ENCODE assay signal across 8 cellular contexts in the genomic region with DNA sequence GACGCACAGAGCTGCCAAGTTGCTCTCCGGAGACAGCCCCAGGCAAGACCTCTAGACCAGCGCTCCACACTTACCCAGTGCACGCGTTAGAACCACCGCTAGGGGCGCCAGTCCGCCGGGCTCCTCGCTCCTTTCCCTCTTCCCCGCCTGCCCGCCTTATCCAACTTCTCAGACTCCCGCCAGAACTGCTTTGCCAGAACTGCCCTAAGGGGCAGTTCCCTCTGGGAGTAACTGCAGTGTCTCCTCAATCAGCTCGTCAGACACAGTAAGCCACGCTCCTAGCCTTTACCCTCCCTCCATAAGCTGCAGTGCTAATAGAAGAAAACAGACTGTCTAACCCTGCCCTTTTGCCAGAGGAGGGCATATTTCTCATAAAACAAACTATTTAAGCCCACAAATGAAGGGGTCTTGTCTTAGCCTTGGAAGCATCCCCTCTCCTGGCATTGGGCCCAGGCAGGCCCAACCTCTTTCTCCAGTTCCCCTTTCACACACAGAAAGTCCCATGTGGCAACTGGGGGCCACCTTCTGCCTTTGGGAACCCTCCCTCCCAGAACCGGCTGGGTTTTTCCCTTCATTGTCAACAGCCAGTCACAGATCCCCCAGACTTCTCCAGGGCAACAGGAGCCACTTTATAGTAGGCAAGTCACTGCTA. TPM values are rescaled to one million over a fixed set of nuclear protein-coding genes. Genes with fewer than 3 reads are reported as not detected.
DNase-seq lines count a peak whose midpoint lies in the region; TF ChIP-seq lines count a peak whose summit lies in the region.

No MANE protein-coding gene starts in this region.

- peaks cover 57% of the 10 kb centered on the region for H3K4me1 ChIP-seq in neural progenitor cell
- peaks cover 80 to 91% (median 90%) of the 10 kb centered on the region in 4 donors for H3K4me1 ChIP-seq in stomach

- no peaks in the 10 kb centered on the region for H3K9me3 Mint-ChIP-seq in neural progenitor cell

- peak overlapping the region; percentile 70 for H3K4me2 ChIP-seq in neural progenitor cell

- H3K27ac Mint-ChIP-seq in neural progenitor cell = no peak overlapping the region

- peak overlapping the region; percentile 49 for H3K4me3 Mint-ChIP-seq in neural progenitor cell

- no peak for TF ChIP-seq POLR2A in stomach (IDR thresholded peaks at IDR 0.05)

- no peaks in the 10 kb centered on the region for H3K27me3 ChIP-seq in MG63
- H3K27me3 ChIP-seq in neural progenitor cell = peaks cover 41% of the 10 kb centered on the region
- H3K27me3 ChIP-seq in stomach = no peaks in the 10 kb centered on the region

- peaks cover 44% of the 10 kb centered on the region for H3F3A ChIP-seq in neural progenitor cell (ENCODE audit: low read depth)

- H3K9ac ChIP-seq in neural progenitor cell = no peak overlapping the region

- no peak overlapping the region for H2AFZ ChIP-seq in neural progenitor cell (replicated peaks)

- H3K4me1 Mint-ChIP-seq in neural progenitor cell = peaks cover 75% of the 10 kb centered on the region

- peaks cover 36% of the 10 kb centered on the region for H3K36me3 Mint-ChIP-seq in neural progenitor cell

- no peaks in the 10 kb centered on the region for H3K9me3 ChIP-seq in MG63
- no peaks in the 10 kb centered on the region for H3K9me3 ChIP-seq in neural progenitor cell (ENCODE audit: low read depth)
- no peaks in the 10 kb centered on the region for H3K9me3 ChIP-seq in stomach

- DNase-seq in AG08395 (ENCODE audit: low spot score) (peak; percentile 73), GM19238 (ENCODE audit: insufficient read length, low spot score) (peak; percentile 83), MG63 (peak; percentile 91), SHP77 (lab: John Stamatoyannopoulos, UW) (peak; percentile 74 to 78), foreskin fibroblast (peak; percentile 72 to 91), neural progenitor cell (ENCODE audit: low spot score) (peak; percentile 94), stomach (peak; percentile 91)
- DNase-seq in activated effector memory CD4-positive, alpha-beta T cell treated with anti-CD3 and anti-CD28 coated beads, Interleukin-2, amount 50 U/mL, for 16 hours = peak; percentile 94

- WGBS in stomach, 5 donors = 1 to 4% (median 3%) methylated on average over 15 to 16 of the region's 16 CpGs

- H4K20me1 ChIP-seq in neural progenitor cell (ENCODE audit: low read depth) = peaks cover 55% of the 10 kb centered on the region

- no peaks in the 10 kb centered on the region for H3K79me2 ChIP-seq in neural progenitor cell (ENCODE audit: low read depth)

- no peak for TF ChIP-seq EP300 in stomach (IDR thresholded peaks at IDR 0.05)

- H3K27ac ChIP-seq in neural progenitor cell (no peak overlapping the region), stomach (peak overlapping the region; percentile 79 to 94 (median 90))

- TF ChIP-seq CTCF in foreskin fibroblast (IDR thresholded peaks at IDR 0.05; ENCODE audit: low read depth, low read length) (peak; percentile 96), neural progenitor cell (IDR thresholded peaks at IDR 0.05) (peak; percentile 86), stomach (IDR thresholded peaks at IDR 0.05) (peak in 5 of 7 experiments; percentile 47 to 97 (median 93))

- intact Hi-C loops in stomach (cut with DNase I; ENCODE audit: low total_unique reads) = no loop called here

- peaks cover 16% of the 10 kb centered on the region for H3K27me3 Mint-ChIP-seq in neural progenitor cell (ENCODE audit: insufficient read depth, low read depth)

- no peaks in the 10 kb centered on the region for H3K36me3 ChIP-seq in MG63
- H3K36me3 ChIP-seq in neural progenitor cell = no peaks in the 10 kb centered on the region
- H3K36me3 ChIP-seq in stomach = no peaks in the 10 kb centered on the region

- H3K4me3 ChIP-seq in MG63 (no peak overlapping the region), foreskin fibroblast (ENCODE audit: low read depth in 1 of 2, low read length in 2 of 2) (peak overlapping the region in 1 of 2 donors; percentile 11), neural progenitor cell (no peak overlapping the region), stomach (peak overlapping the region in 3 of 4 donors; percentile 10 to 20 (median 14))

RNA-seq across cellular contexts. Expression of a gene that starts 3.7 kb away (rescaled TPM):
- total RNA-seq in MG63 (2014; rRNA removed; shearing (Covaris generic); ENCODE audit: low replicate concordance) = 0.20 TPM in 1 of 2 replicates, not detected in the other
- 8.0 and 12.1 TPM in 2 replicates for total RNA-seq in neural progenitor cell (ENCODE audit: low replicate concordance)
- total RNA-seq in stomach = 10 to 100 TPM in 3 of 5 donors, 1 to 10 TPM in 2; 2.2 to 11.7 (median 10.7) TPM
- polyA plus RNA-seq in stomach = 1 to 10 TPM; 3.8 to 6.5 (median 5.1) TPM

RNA-seq across cellular contexts. Expression of a gene that starts 55.9 kb away (rescaled TPM):
- 49.2 and 55.0 TPM in 2 replicates for total RNA-seq in MG63 (2014; rRNA removed; shearing (Covaris generic); ENCODE audit: low replicate concordance)
- total RNA-seq in neural progenitor cell (ENCODE audit: low replicate concordance) (129 and 167 TPM in 2 replicates), stomach (10 to 100 TPM in 1 of 5 donors, 1 to 10 TPM in 4; 1.8 to 25.0 (median 4.6) TPM)
- 1 to 10 TPM; 1.6 to 5.6 (median 2.6) TPM for polyA plus RNA-seq in stomach

Comparison
In these comparisons a context has a peak if more than half of its experiments do, and no peak if none do; other contexts are left out.
1. H3K4me3 ChIP-seq: peak in stomach (3 of 4); none in MG63 (single experiment) and neural progenitor cell (single experiment).
2. Peak in every context shown above with its lines, with median percentiles within 50 percentile points of each other: DNase-seq and CTCF ChIP-seq.